ENCODE assay signal across 17 cellular contexts in genomic region chr9:70590264-70590646, GRCh38.
DNase-seq lines count a peak whose midpoint lies in the region; ATAC-seq and TF ChIP-seq lines count a peak whose summit lies in the region.
"Had no signal": no experiment of that assay in that cellular context is flagged by ENCODE, and none has a peak within 500 bp of the region (broad histone marks: within the 10 kb centered on the region; RNA-seq: fewer than 3 reads in every experiment).

No MANE protein-coding gene starts in this region.

- no peaks in the 10 kb centered on the region for H3K27me3 Mint-ChIP-seq in activated naive CD8-positive, alpha-beta T cell treated with anti-CD3 and anti-CD28 coated beads for 36 hours
- H3K27me3 Mint-ChIP-seq: dendritic cell treated with granulocyte-macrophage colony-stimulating factor and Interleukin-4, amounts not matched to agents 40 ng/mL and 50 ng/mL, for 4 days had no signal

- no peak overlapping the region for H3K4me3 Mint-ChIP-seq in activated naive CD8-positive, alpha-beta T cell treated with anti-CD3 and anti-CD28 coated beads for 36 hours
- H3K4me3 Mint-ChIP-seq: activated naive CD4-positive, alpha-beta T cell treated with anti-CD3 and anti-CD28 coated beads for 36 hours; dendritic cell treated with granulocyte-macrophage colony-stimulating factor and Interleukin-4, amounts not matched to agents 40 ng/mL and 50 ng/mL, for 4 days had no signal

- H3K4me1 ChIP-seq in rectal smooth muscle tissue (ENCODE audit: control insufficient read depth, insufficient read depth, low read length) (peaks cover 49% of the 10 kb centered on the region), SJCRH30 (peaks cover 3% of the 10 kb centered on the region; the same call in 1 of the 2 replicates)

- H3K36me3 Mint-ChIP-seq in activated naive CD8-positive, alpha-beta T cell treated with anti-CD3 and anti-CD28 coated beads for 36 hours = no peaks in the 10 kb centered on the region

- DNase-seq in AG04450 (ENCODE audit: low read depth, low spot score) (no peak), fibroblast of peridontal ligament (ENCODE audit: extremely low read depth) (peak; percentile 93), SJCRH30 (no peak), RWPE1 (ENCODE audit: low spot score) (no peak), NCI-H2171 (lab: John Stamatoyannopoulos, UW) (no peak)
- DNase-seq in activated naive CD8-positive, alpha-beta T cell treated with anti-CD3 and anti-CD28 coated beads for 36 hours = no peak
- DNase-seq: activated CD8-positive, alpha-beta memory T cell treated with anti-CD3 and anti-CD28 coated beads for 24 hours; activated naive CD4-positive, alpha-beta T cell treated with anti-CD3 and anti-CD28 coated beads for 36 hours; DMS 273 treated with DMSO at 0.1 percent for 48 hours; GOT3; hippocampal formation; retina had no signal

- H3K4me3 ChIP-seq in AG04450 (ENCODE audit: low read depth, low read length) (no peak overlapping the region), rectal smooth muscle tissue (ENCODE audit: low read length) (no peak overlapping the region), SJCRH30 (no peak overlapping the region)
- H3K4me3 ChIP-seq: GM12878, MG63 had no signal

- CTCF ChIA-PET in AG04450 (lab: Charles Lee) = interaction anchor here (1.4 kb wide), 1 partner anchor 9 kb away, joined by 6 read pairs; no protein-coding TSS in a partner anchor
- CTCF ChIA-PET in RWPE1 (lab: Yijun Ruan, JAX) = interaction anchor here (0.6 kb wide), 1 partner anchor 823 kb away, joined by 3 read pairs; no protein-coding TSS in a partner anchor

- TF ChIP-seq CTCF in AG04450 (IDR thresholded peaks at IDR 0.05; ENCODE audit: low read depth, low read length) (no peak), RWPE1 (conservative IDR thresholded peaks at IDR 0.05; ENCODE audit: low read depth) (no peak)

- ATAC-seq in SK-N-SH treated with all-trans-retinoic acid at 6 μM for 48 hours = peak; percentile 4; the same call in 1 of the 3 replicates
- ATAC-seq: GM12878 had no signal

- H3K36me3 ChIP-seq in rectal smooth muscle tissue (ENCODE audit: control insufficient read depth, insufficient read depth, low read length) = no peaks in the 10 kb centered on the region
- H3K36me3 ChIP-seq in SJCRH30 = no peaks in the 10 kb centered on the region
- H3K36me3 ChIP-seq: MG63 had no signal

- H3K4me1 Mint-ChIP-seq in activated naive CD8-positive, alpha-beta T cell treated with anti-CD3 and anti-CD28 coated beads for 36 hours = no peaks in the 10 kb centered on the region

- H3K27ac ChIP-seq in AG04450 (ENCODE audit: low read depth, low read length) (peak overlapping the region; percentile 73), rectal smooth muscle tissue (ENCODE audit: low read depth, low read length) (peak overlapping the region; percentile 88), SJCRH30 (no peak overlapping the region), RWPE1 (no peak overlapping the region)

- H3K27me3 ChIP-seq in AG04450 (ENCODE audit: control insufficient read depth, insufficient read depth, low read length) = no peaks in the 10 kb centered on the region
- H3K27me3 ChIP-seq in rectal smooth muscle tissue (ENCODE audit: control insufficient read depth, insufficient read depth, low read length) = no peaks in the 10 kb centered on the region
- H3K27me3 ChIP-seq in SJCRH30 = no peaks in the 10 kb centered on the region
- H3K27me3 ChIP-seq: MG63 had no signal

- H3K27ac Mint-ChIP-seq in activated naive CD8-positive, alpha-beta T cell treated with anti-CD3 and anti-CD28 coated beads for 36 hours = no peak overlapping the region
- H3K27ac Mint-ChIP-seq: activated naive CD4-positive, alpha-beta T cell treated with anti-CD3 and anti-CD28 coated beads for 36 hours; dendritic cell treated with granulocyte-macrophage colony-stimulating factor and Interleukin-4, amounts not matched to agents 40 ng/mL and 50 ng/mL, for 4 days had no signal

- no peak overlapping the region for H3K9ac ChIP-seq in rectal smooth muscle tissue (ENCODE audit: low read length)

- no peaks in the 10 kb centered on the region for H3K9me3 Mint-ChIP-seq in activated naive CD8-positive, alpha-beta T cell treated with anti-CD3 and anti-CD28 coated beads for 36 hours
- H3K9me3 Mint-ChIP-seq: activated naive CD4-positive, alpha-beta T cell treated with anti-CD3 and anti-CD28 coated beads for 36 hours; dendritic cell treated with granulocyte-macrophage colony-stimulating factor and Interleukin-4, amounts not matched to agents 40 ng/mL and 50 ng/mL, for 4 days had no signal

- H3K9me3 ChIP-seq in AG04450 (ENCODE audit: control insufficient read depth, insufficient read depth, low read length) = no peaks in the 10 kb centered on the region
- no peaks in the 10 kb centered on the region for H3K9me3 ChIP-seq in SJCRH30 (replicated peaks)
- H3K9me3 ChIP-seq: MG63 had no signal

- POLR2A ChIA-PET in AG04450 (lab: Yijun Ruan, JAX) = interaction anchor here (0.8 kb wide), 1 partner anchor 10 kb away, joined by 3 read pairs; no protein-coding TSS in a partner anchor
- POLR2A ChIA-PET in RWPE1 (lab: Yijun Ruan, JAX; ENCODE audit: low non-redundant PET) = no interaction called here

TF ChIP-seq in SK-N-SH treated with all-trans-retinoic acid at 6 μM for 48 hours, 23 proteins besides CTCF, POLR2A, EP300 and RAD21:
- TF ChIP-seq CSRNP3 (CRISPR knock-in tag; IDR thresholded peaks at IDR 0.05) (no peak), ESRRG (CRISPR knock-in tag; IDR thresholded peaks at IDR 0.05) (no peak), ZNF8 (CRISPR knock-in tag; IDR thresholded peaks at IDR 0.05) (no peak), ISL1 (CRISPR knock-in tag; IDR thresholded peaks at IDR 0.05) (no peak), ZFP3 (CRISPR knock-in tag; IDR thresholded peaks at IDR 0.05) (no peak), CSDC2 (CRISPR knock-in tag; IDR thresholded peaks at IDR 0.05) (no peak), GLIS3 (CRISPR knock-in tag; IDR thresholded peaks at IDR 0.05) (no peak), POU6F1 (CRISPR knock-in tag; IDR thresholded peaks at IDR 0.05; ENCODE audit: borderline replicate concordance, low read depth) (no peak), ZNF70 (CRISPR knock-in tag; IDR thresholded peaks at IDR 0.05) (no peak)
- TF ChIP-seq, protein P1, sequence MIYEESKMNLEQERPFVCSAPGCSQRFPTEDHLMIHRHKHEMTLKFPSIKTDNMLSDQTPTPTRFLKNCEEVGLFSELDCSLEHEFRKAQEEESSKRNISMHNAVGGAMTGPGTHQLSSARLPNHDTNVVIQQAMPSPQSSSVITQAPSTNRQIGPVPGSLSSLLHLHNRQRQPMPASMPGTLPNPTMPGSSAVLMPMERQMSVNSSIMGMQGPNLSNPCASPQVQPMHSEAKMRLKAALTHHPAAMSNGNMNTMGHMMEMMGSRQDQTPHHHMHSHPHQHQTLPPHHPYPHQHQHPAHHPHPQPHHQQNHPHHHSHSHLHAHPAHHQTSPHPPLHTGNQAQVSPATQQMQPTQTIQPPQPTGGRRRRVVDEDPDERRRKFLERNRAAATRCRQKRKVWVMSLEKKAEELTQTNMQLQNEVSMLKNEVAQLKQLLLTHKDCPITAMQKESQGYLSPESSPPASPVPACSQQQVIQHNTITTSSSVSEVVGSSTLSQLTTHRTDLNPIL (CRISPR knock-in tag; IDR thresholded peaks at IDR 0.05; ENCODE audit: low read depth) = no peak
TF ChIP-seq in SK-N-SH treated with all-trans-retinoic acid at 6 μM for 48 hours: peak in this region for 0.

Comparison
In these comparisons a context has a peak if more than half of its experiments do, and no peak if none do; other contexts are left out.
1. H3K27ac ChIP-seq: peak in AG04450 (single experiment) and rectal smooth muscle tissue (single experiment); none in SJCRH30 (single experiment) and RWPE1 (single experiment).